In genomic region chr18:50473896-50474295, GRCh38 we compare ENCODE assay signal across 24 cellular contexts.
DNase-seq lines count a peak whose midpoint lies in the region; ATAC-seq lines count a peak whose summit lies in the region.
"Had no signal": no experiment of that assay in that cellular context is flagged by ENCODE, and none has a peak within 500 bp of the region (broad histone marks: within the 10 kb centered on the region; RNA-seq: fewer than 3 reads in every experiment).

No MANE protein-coding gene starts in this region.

- DNase-seq in NCI-H187 (lab: John Stamatoyannopoulos, UW), result peak; percentile 32 to 52
- no peak for DNase-seq in NCI-H187 treated with DMSO at 0.1 percent for 48 hours (lab: John Stamatoyannopoulos, UW)
- DNase-seq in NCI-H1092 (lab: John Stamatoyannopoulos, UW), result peak; percentile 86
- peak; percentile 14 for DNase-seq in NCI-H2196 (lab: John Stamatoyannopoulos, UW; ENCODE audit: unreplicated experiment)
- DNase-seq in left kidney (ENCODE audit: low read depth, low spot score), result peak; percentile 86
- no peak for DNase-seq in kidney glomerular epithelial cell (lab: John Stamatoyannopoulos, UW)
- no peak for DNase-seq in Ammon's horn (ENCODE audit: low spot score)
- DNase-seq: activated CD4-positive, alpha-beta T cell treated with anti-CD3 and anti-CD28 coated beads, Interleukin-2, amount 50 U/mL, for 48 hours; activated CD8-positive, alpha-beta memory T cell treated with anti-CD3 and anti-CD28 coated beads, Interleukin-2, amount 50 U/mL, for 48 hours; effector memory CD8-positive, alpha-beta T cell; EL; foreskin fibroblast; left lung; naive B cell; NCI-H1436 treated with DMSO at 0.1 percent for 48 hours; NK-92 treated with Interleukin-12 subunit alpha and Interleukin-12 subunit beta, amount 100 ng/mL, for 24 hours; PC-9; right cardiac atrium; Right ventricle myocardium superior; stimulated activated CD4-positive, alpha-beta T cell treated with anti-CD3 and anti-CD28 coated beads, Interleukin-4, amount 100 ng/mL, for 1 hour; stimulated activated naive B cell treated with anti-CD40 and anti-IgM and Interleukin-4, amounts not matched to agents 10 μg/mL and 1 μg/mL and 100 μg/mL, for 72 hours; T1000 had no signal

- ATAC-seq in GM19035 (IDR thresholded peaks at IDR 0.05; ENCODE audit: unreplicated experiment), result no peak
- ATAC-seq: activated T-helper 17 cell treated with anti-CD3 and anti-CD28 coated beads, Interleukin-2, amount 50 U/mL, for 72 hours; effector memory CD8-positive, alpha-beta T cell; left lung; stimulated activated naive B cell treated with anti-CD40 and anti-IgM and Interleukin-4, amounts not matched to agents 10 μg/mL and 1 μg/mL and 100 μg/mL, for 72 hours had no signal

Comparison
In these comparisons a context has a peak if more than half of its experiments do, and no peak if none do; other contexts are left out.
1. DNase-seq: peak in NCI-H187 (2 of 2), NCI-H1092 (single experiment), NCI-H2196 (single experiment) and left kidney (single experiment); none in NCI-H187 treated with DMSO at 0.1 percent for 48 hours (single experiment), kidney glomerular epithelial cell (single experiment) and Ammon's horn (single experiment).